ENCODE assay signal across 8 cellular contexts in the genomic region with DNA sequence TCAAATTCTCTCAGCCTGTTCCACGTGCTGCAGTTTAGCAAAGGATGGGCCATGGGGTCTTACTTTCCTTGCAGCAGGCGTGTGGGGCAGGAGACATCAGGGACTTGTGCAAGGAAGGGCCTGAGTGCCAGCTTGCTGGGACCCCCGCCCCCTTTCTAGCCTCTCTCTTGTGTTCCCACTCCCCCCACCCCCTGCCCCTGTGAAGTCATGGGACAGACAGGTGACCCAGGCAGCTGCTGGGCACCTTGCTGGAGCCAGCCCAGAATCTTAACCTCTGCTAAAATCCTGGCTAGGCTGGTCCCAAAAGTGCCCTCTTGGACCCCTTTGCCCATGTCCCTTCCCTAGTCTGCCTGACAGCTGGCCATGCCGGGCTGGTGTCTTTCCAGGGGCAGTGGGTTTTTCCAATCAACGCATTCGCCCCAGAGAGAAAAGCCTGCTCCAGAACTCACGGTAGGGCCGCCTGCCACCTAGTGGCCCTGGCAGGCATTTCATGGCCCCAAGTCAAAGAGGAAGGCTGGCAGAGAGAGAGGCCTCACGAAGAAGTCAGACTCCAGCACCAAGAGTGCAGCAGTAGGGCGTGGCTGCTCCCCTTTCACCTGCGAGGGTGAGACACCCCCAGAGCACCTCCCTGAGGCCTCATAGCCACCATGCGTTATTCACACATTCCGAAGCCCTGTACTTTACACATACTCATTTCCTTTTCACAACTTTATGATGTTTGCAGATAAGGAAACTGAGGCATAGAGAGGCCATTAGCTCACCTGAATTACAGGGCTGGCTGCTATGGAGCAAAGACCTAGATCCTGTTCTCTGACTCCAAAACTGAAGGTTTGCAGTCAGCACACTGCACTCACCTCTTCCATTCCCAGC.
DNase-seq lines count a peak whose midpoint lies in the region; ATAC-seq, FAIRE-seq and TF ChIP-seq lines count a peak whose summit lies in the region.

No MANE protein-coding gene starts in this region.

- no peak for ATAC-seq in GM19023 (IDR thresholded peaks at IDR 0.05; ENCODE audit: unreplicated experiment)

- no peak overlapping the region for H3K27ac ChIP-seq in neural progenitor cell

- H3K27ac Mint-ChIP-seq in neural progenitor cell: no peak overlapping the region

- H3K27me3 ChIP-seq in neural progenitor cell: peaks cover 5% of the 10 kb centered on the region

- no peak overlapping the region for H3K4me3 ChIP-seq in neural progenitor cell

- H3K4me2 ChIP-seq in neural progenitor cell: no peak overlapping the region

- H3K36me3 ChIP-seq in neural progenitor cell: no peaks in the 10 kb centered on the region

- H3K4me1 Mint-ChIP-seq in neural progenitor cell: peaks cover 10% of the 10 kb centered on the region

- no peaks in the 10 kb centered on the region for H3K4me1 ChIP-seq in neural progenitor cell

- no peak overlapping the region for H2AFZ ChIP-seq in neural progenitor cell (replicated peaks)

- peak; percentile 34 for DNase-seq in COR-L47 (lab: John Stamatoyannopoulos, UW)
- peak; percentile 81 for DNase-seq in HuH-7 (ENCODE audit: low spot score)
- DNase-seq in RCC 7860 (ENCODE audit: low spot score): peak; percentile 9
- peak; percentile 49 to 58 for DNase-seq in activated T-helper 1 cell treated with anti-CD3 and anti-CD28 coated beads, Interleukin-2, amount 50 U/mL, for 16 hours (ENCODE audit: low read depth in 1 of 2, low spot score in 1 of 2)
- DNase-seq in fibroblast of peridontal ligament (ENCODE audit: extremely low read depth): peak; percentile 79
- DNase-seq in neural progenitor cell (ENCODE audit: low spot score): peak; percentile 88
- peak; percentile 72 for DNase-seq in superior temporal gyrus (ENCODE audit: extremely low spot score)

- H3K79me2 ChIP-seq in neural progenitor cell (ENCODE audit: low read depth): no peaks in the 10 kb centered on the region

- no peak for FAIRE-seq in RCC 7860 (lab: Jason Lieb, UNC)

- no peak overlapping the region for H3K9ac ChIP-seq in neural progenitor cell

- H3F3A ChIP-seq in neural progenitor cell (ENCODE audit: low read depth): no peaks in the 10 kb centered on the region

- no peaks in the 10 kb centered on the region for H4K20me1 ChIP-seq in neural progenitor cell (ENCODE audit: low read depth)

- peak; percentile 93 for TF ChIP-seq CTCF in neural progenitor cell (IDR thresholded peaks at IDR 0.05)

- no peaks in the 10 kb centered on the region for H3K9me3 ChIP-seq in neural progenitor cell (ENCODE audit: low read depth)

- H3K27me3 Mint-ChIP-seq in neural progenitor cell (ENCODE audit: insufficient read depth, low read depth): peaks cover 2% of the 10 kb centered on the region

- peaks cover 2% of the 10 kb centered on the region for H3K36me3 Mint-ChIP-seq in neural progenitor cell

- no peak overlapping the region for H3K4me3 Mint-ChIP-seq in neural progenitor cell

- H3K9me3 Mint-ChIP-seq in neural progenitor cell: no peaks in the 10 kb centered on the region

Comparison
In these comparisons a context has a peak if more than half of its experiments do, and no peak if none do; other contexts are left out.
1. DNase-seq: peak in every context shown above with its lines; median percentile 88 in neural progenitor cell; 81 in HuH-7; 79 in fibroblast of peridontal ligament; 72 in superior temporal gyrus; 54 in activated T-helper 1 cell treated with anti-CD3 and anti-CD28 coated beads, Interleukin-2, amount 50 U/mL, for 16 hours; 34 in COR-L47; 9 in RCC 7860.